In genomic region chr17:40419559-40420331, GRCh38 we compare ENCODE assay signal across 10 cellular contexts. TPM values are rescaled to one million over a fixed set of nuclear protein-coding genes. Genes with fewer than 3 reads are reported as not detected.
DNase-seq lines count a peak whose midpoint lies in the region; ATAC-seq and TF ChIP-seq lines count a peak whose summit lies in the region.
"Had no signal": no experiment of that assay in that cellular context is flagged by ENCODE, and none has a peak within 500 bp of the region (broad histone marks: within the 10 kb centered on the region; RNA-seq: fewer than 3 reads in every experiment).

No MANE protein-coding gene starts in this region.

- no peak for ATAC-seq in activated naive CD4-positive, alpha-beta T cell treated with anti-CD3 and anti-CD28 coated beads, Interleukin-2, amount 50 U/mL, for 72 hours

- no peaks in the 10 kb centered on the region for H3K27me3 Mint-ChIP-seq in MCF 10A (ENCODE audit: insufficient read depth, unreplicated experiment)

- H3K4me3 ChIP-seq in neutrophil (ENCODE audit: low read depth in 1 of 2, low read length in 1 of 2) = no peak overlapping the region

- CTCF ChIA-PET in MCF 10A (lab: Yijun Ruan, JAX) = interaction anchor here (0.7 to 3.0 kb wide), 5 partner anchors 30 to 61 kb away, joined by 3 to 12 read pairs (median 3); no protein-coding TSS in a partner anchor

- H3K36me3 ChIP-seq in neutrophil = no peaks in the 10 kb centered on the region

- POLR2A ChIA-PET in MCF 10A (lab: Yijun Ruan, JAX) = interaction anchor here (0.8 kb wide), 1 partner anchor 321 kb away, joined by 3 read pairs; no protein-coding TSS in a partner anchor

- peak overlapping the region; percentile 50 to 61 for H3K27ac Mint-ChIP-seq in activated naive CD4-positive, alpha-beta T cell treated with anti-CD3 and anti-CD28 coated beads, Interleukin-2, amount 50 U/mL, for 72 hours
- no peak overlapping the region for H3K27ac Mint-ChIP-seq in MCF 10A (ENCODE audit: low read depth, unreplicated experiment)

- TF ChIP-seq CTCF in neutrophil (IDR thresholded peaks at IDR 0.05) (no peak), MCF 10A (IDR thresholded peaks at IDR 0.05; ENCODE audit: unreplicated experiment) (no peak)

- no peak overlapping the region for H3K4me3 Mint-ChIP-seq in MCF 10A (ENCODE audit: unreplicated experiment)

- H3K36me3 Mint-ChIP-seq in activated naive CD4-positive, alpha-beta T cell treated with anti-CD3 and anti-CD28 coated beads, Interleukin-2, amount 50 U/mL, for 72 hours = peaks cover 24 to 25% of the 10 kb centered on the region in 2 donors
- H3K36me3 Mint-ChIP-seq in MCF 10A (ENCODE audit: insufficient read depth, unreplicated experiment) = no peaks in the 10 kb centered on the region

- DNase-seq in SIG-M5 treated with dmso at 0.1 percent for 504 hours (lab: John Stamatoyannopoulos, UW; ENCODE audit: unreplicated experiment) = peak; percentile 32
- no peak for DNase-seq in SIG-M5 (lab: John Stamatoyannopoulos, UW)
- peak; percentile 12 for DNase-seq in NCI-H146 treated with DMSO at 0.1 percent for 48 hours (lab: John Stamatoyannopoulos, UW; ENCODE audit: unreplicated experiment)
- no peak for DNase-seq in activated naive CD4-positive, alpha-beta T cell treated with anti-CD3 and anti-CD28 coated beads, Interleukin-2, amount 50 U/mL, for 72 hours (ENCODE audit: low spot score in 2 of 2)
- no peak for DNase-seq in GOT3 (lab: John Stamatoyannopoulos, UW)
- no peak for DNase-seq in NCI-H2081 (lab: John Stamatoyannopoulos, UW)
- DNase-seq in MCF 10A (ENCODE audit: unreplicated experiment) = no peak
- DNase-seq: anterior cingulate cortex, Karpas-422 had no signal

- intact Hi-C loops in MCF 10A (cut with micrococcal nuclease) = loop anchor here (5.0 kb wide), 1 partner anchor 117 kb away; no protein-coding TSS in a partner anchor

- H3K27ac ChIP-seq in neutrophil = peak overlapping the region; percentile 47

- H3K9me3 ChIP-seq in neutrophil = no peaks in the 10 kb centered on the region

- H3K4me1 Mint-ChIP-seq in MCF 10A (ENCODE audit: insufficient read depth, unreplicated experiment) = no peaks in the 10 kb centered on the region

- no peaks in the 10 kb centered on the region for H3K9me3 Mint-ChIP-seq in activated naive CD4-positive, alpha-beta T cell treated with anti-CD3 and anti-CD28 coated beads, Interleukin-2, amount 50 U/mL, for 72 hours
- no peaks in the 10 kb centered on the region for H3K9me3 Mint-ChIP-seq in MCF 10A (ENCODE audit: unreplicated experiment)

- BruUV-seq in MCF 10A (replicated peaks; lab: Mats Ljungman, UMichigan) = no TSS peak

- peaks cover 34 to 36% of the 10 kb centered on the region in 2 experiments for H3K4me1 ChIP-seq in neutrophil (ENCODE audit: control insufficient read depth in 1 of 2, insufficient read depth in 1 of 2, low read depth in 1 of 2, low read length in 1 of 2)

- H3K27me3 ChIP-seq in neutrophil = no peaks in the 10 kb centered on the region

RNA-seq across cellular contexts. Expression of gene TOP2A, which starts 2.0 kb away (rescaled TPM):
- 100 to 1,000 TPM; 283 to 508 TPM for total RNA-seq in activated naive CD4-positive, alpha-beta T cell treated with anti-CD3 and anti-CD28 coated beads, Interleukin-2, amount 50 U/mL, for 72 hours
- total RNA-seq in MCF 10A (2022) = 100 and 151 TPM in 2 replicates

RNA-seq across cellular contexts. Expression of gene IGFBP4, which starts 23.5 kb away (rescaled TPM):
- 10 to 100 TPM in 1 of 2 donors, 1 to 10 TPM in 1; 8.4 to 85.1 TPM for total RNA-seq in activated naive CD4-positive, alpha-beta T cell treated with anti-CD3 and anti-CD28 coated beads, Interleukin-2, amount 50 U/mL, for 72 hours
- 6.5 and 14.4 TPM in 2 replicates for total RNA-seq in MCF 10A (2022)

RNA-seq across cellular contexts. Expression of gene GJD3, which starts 55.2 kb away (rescaled TPM):
- total RNA-seq in activated naive CD4-positive, alpha-beta T cell treated with anti-CD3 and anti-CD28 coated beads, Interleukin-2, amount 50 U/mL, for 72 hours = not detected
- total RNA-seq in MCF 10A (2022) = not detected in 2 replicates

Comparison
In these comparisons a context has a peak if more than half of its experiments do, and no peak if none do; other contexts are left out.
1. DNase-seq: peak in SIG-M5 treated with dmso at 0.1 percent for 504 hours (single experiment) and NCI-H146 treated with DMSO at 0.1 percent for 48 hours (single experiment); none in SIG-M5 (single experiment), activated naive CD4-positive, alpha-beta T cell treated with anti-CD3 and anti-CD28 coated beads, Interleukin-2, amount 50 U/mL, for 72 hours (0 of 2), GOT3 (single experiment), NCI-H2081 (0 of 2) and MCF 10A (single experiment).